In the genomic region with DNA sequence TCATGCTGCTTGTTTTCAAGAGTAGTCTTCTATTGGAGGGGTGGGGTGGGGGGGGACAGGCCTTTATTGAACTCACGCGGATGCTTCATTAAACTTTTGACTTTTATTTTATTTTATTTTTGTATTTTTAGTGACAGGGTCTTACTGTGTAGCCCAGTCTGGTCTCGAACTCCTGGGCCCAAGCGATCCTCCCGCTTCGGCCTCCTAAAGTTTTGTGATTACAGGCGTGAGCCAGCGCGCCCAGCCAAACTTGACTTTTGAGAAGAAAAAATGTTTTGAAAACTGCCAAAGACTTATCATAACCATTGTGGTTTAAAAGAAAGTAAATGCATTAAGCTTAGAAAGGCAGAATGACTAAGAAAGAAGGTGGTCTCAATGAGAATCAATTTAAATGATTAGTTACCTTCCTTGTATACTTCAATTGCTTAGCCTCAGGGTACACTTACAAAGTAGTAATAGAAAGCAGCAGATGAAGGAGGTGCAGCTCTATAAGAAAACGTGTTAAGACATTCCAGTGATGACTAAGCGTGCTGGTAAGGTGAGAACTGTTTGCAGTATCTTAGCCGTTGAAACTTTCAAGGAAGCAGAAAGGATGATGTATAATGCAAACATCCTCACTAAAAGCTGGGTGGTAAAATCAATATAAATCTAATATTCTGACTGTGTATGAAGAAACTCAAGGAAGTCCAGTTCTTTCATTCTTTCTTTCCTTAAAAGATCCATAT, we compare ENCODE assay signal across 8 cellular contexts. TPM values are rescaled to one million over a fixed set of nuclear protein-coding genes. Genes with fewer than 3 reads are reported as not detected.
DNase-seq lines count a peak whose midpoint lies in the region; FAIRE-seq and TF ChIP-seq lines count a peak whose summit lies in the region.

No MANE protein-coding gene starts in this region.

- H3K27ac ChIP-seq in SJSA1 (peak overlapping the region; percentile 94), esophagus squamous epithelium (peak overlapping the region in 3 of 4 donors; percentile 88 to 91 (median 90))

- no peak for TF ChIP-seq CTCF in esophagus squamous epithelium (IDR thresholded peaks at IDR 0.05)
- no peak for TF ChIP-seq CTCF in lower leg skin (IDR thresholded peaks at IDR 0.05)

- no peak for TF ChIP-seq POLR2A in esophagus squamous epithelium (IDR thresholded peaks at IDR 0.05)
- TF ChIP-seq POLR2A in lower leg skin (IDR thresholded peaks at IDR 0.05) = no peak

- WGBS in esophagus squamous epithelium, 2 donors = 19 to 32% methylated on average over 12 of the region's 12 CpGs
- WGBS in lower leg skin, 2 donors = 40 to 49% methylated on average over 12 of the region's 12 CpGs

- H3K4me3 ChIP-seq in SJSA1 (peak overlapping the region; percentile 81), esophagus squamous epithelium (peak overlapping the region; percentile 59 to 86 (median 74)), lower leg skin (ENCODE audit: low read depth, poor library complexity, severe bottlenecking) (no peak overlapping the region)

- intact Hi-C loops in esophagus squamous epithelium (cut with DNase I) = no loop called here
- intact Hi-C loops in lower leg skin (cut with DNase I; ENCODE audit: low total_unique reads) = no loop called here

- DNase-seq in SIG-M5 treated with dmso at 0.1 percent for 504 hours (lab: John Stamatoyannopoulos, UW; ENCODE audit: unreplicated experiment) (peak; percentile 46), SIG-M5 (lab: John Stamatoyannopoulos, UW) (no peak), SJSA1 (ENCODE audit: low read depth in 1 of 2, low spot score in 2 of 2) (peak in 1 of 2 experiments; percentile 62), esophagus squamous epithelium (lab: John Stamatoyannopoulos, UW) (no peak), renal cortical epithelial cell (ENCODE audit: low read depth) (peak; percentile 95), lower leg skin (ENCODE audit: low spot score in 2 of 2) (no peak), HTR-8/SVneo (ENCODE audit: insufficient read length, low spot score) (no peak)
- DNase-seq in stimulated activated CD8-positive, alpha-beta memory T cell treated with anti-CD3 and anti-CD28 coated beads, Interleukin-4, amount 100 ng/mL, for 48 hours = no peak

- H3K4me1 ChIP-seq in SJSA1 (replicated peaks) (peaks cover 38% of the 10 kb centered on the region), esophagus squamous epithelium (peaks cover 10 to 49% (median 23%) of the 10 kb centered on the region in 3 donors)

- H3K9me3 ChIP-seq in SJSA1 (replicated peaks) (no peaks in the 10 kb centered on the region), esophagus squamous epithelium (no peaks in the 10 kb centered on the region)

- H3K27me3 ChIP-seq in SJSA1 (replicated peaks) (no peaks in the 10 kb centered on the region), esophagus squamous epithelium (peaks cover 0 to 24% (median 0%) of the 10 kb centered on the region in 4 donors)

- FAIRE-seq in HTR-8/SVneo (lab: Jason Lieb, UNC) = no peak

- H3K36me3 ChIP-seq in SJSA1 (peaks cover 31% of the 10 kb centered on the region), esophagus squamous epithelium (no peaks in the 10 kb centered on the region)

RNA-seq across cellular contexts. Expression of a gene that starts 1.2 kb away (rescaled TPM):
- 76.0 and 109 TPM in 2 replicates for total RNA-seq in SJSA1 (2014; rRNA removed; shearing (Covaris generic))
- total RNA-seq in esophagus squamous epithelium = 10 to 100 TPM in 3 of 4 donors, 1 to 10 TPM in 1; 9.7 to 99.4 (median 37.4) TPM
- total RNA-seq in renal cortical epithelial cell = 134 and 233 TPM in 2 replicates
- 100 to 1,000 TPM in 1 of 4 donors, 10 to 100 TPM in 3; 35.6 to 217 (median 39.7) TPM for total RNA-seq in lower leg skin

RNA-seq across cellular contexts. Expression of a gene that starts 10.0 kb away (rescaled TPM):
- 4.8 and 5.8 TPM in 2 replicates for total RNA-seq in SJSA1 (2014; rRNA removed; shearing (Covaris generic))
- total RNA-seq in esophagus squamous epithelium (1 to 10 TPM in 3 of 4 donors, under 1 TPM in 1; 0.95 to 4.4 (median 3.6) TPM), renal cortical epithelial cell (3.0 and 5.6 TPM in 2 replicates), lower leg skin (1 to 10 TPM; 6.1 to 9.0 (median 6.7) TPM)

RNA-seq across cellular contexts. Expression of a gene that starts 27.7 kb away (rescaled TPM):
- not detected in 2 replicates for total RNA-seq in SJSA1 (2014; rRNA removed; shearing (Covaris generic))
- total RNA-seq in esophagus squamous epithelium = not detected
- not detected in 2 replicates for total RNA-seq in renal cortical epithelial cell
- total RNA-seq in lower leg skin = not detected

RNA-seq across cellular contexts. Expression of a gene that starts 50.9 kb away (rescaled TPM):
- 0.72 and 1.4 TPM in 2 replicates for total RNA-seq in SJSA1 (2014; rRNA removed; shearing (Covaris generic))
- 1 to 10 TPM in 3 of 4 donors, under 1 TPM in 1; 0.50 to 3.4 (median 1.2) TPM for total RNA-seq in esophagus squamous epithelium
- 0.05 TPM in 1 of 2 replicates, not detected in the other for total RNA-seq in renal cortical epithelial cell
- under 1 TPM; 0.12 to 0.80 (median 0.46) TPM for total RNA-seq in lower leg skin

Comparison
In these comparisons a context has a peak if more than half of its experiments do, and no peak if none do; other contexts are left out.
1. DNase-seq: peak in SIG-M5 treated with dmso at 0.1 percent for 504 hours (single experiment) and renal cortical epithelial cell (single experiment); none in SIG-M5 (single experiment), esophagus squamous epithelium (single experiment), lower leg skin (0 of 2), stimulated activated CD8-positive, alpha-beta memory T cell treated with anti-CD3 and anti-CD28 coated beads, Interleukin-4, amount 100 ng/mL, for 48 hours (single experiment) and HTR-8/SVneo (single experiment).